In genomic region chr14:56119221-56119967, GRCh38 we compare ENCODE assay signal across 8 cellular contexts. TPM values are rescaled to one million over a fixed set of nuclear protein-coding genes. Genes with fewer than 3 reads are reported as not detected.
DNase-seq lines count a peak whose midpoint lies in the region; ATAC-seq and TF ChIP-seq lines count a peak whose summit lies in the region.

No MANE protein-coding gene starts in this region.

- DNase-seq in DND-41 (peak; percentile 48), OCI-LY7 (ENCODE audit: low spot score) (peak; percentile 15), cardiac muscle cell (ENCODE audit: low read depth in 1 of 2, low spot score in 1 of 2) (peak; percentile 55 to 69), omental fat pad (ENCODE audit: low spot score) (no peak), T1000 (lab: John Stamatoyannopoulos, UW) (no peak)
- peak; percentile 29 for DNase-seq in activated naive CD4-positive, alpha-beta T cell treated with anti-CD3 and anti-CD28 coated beads, Interleukin-2, amount 50 U/mL, for 16 hours
- DNase-seq in effector CD4-positive, alpha-beta T cell: no peak

- H3K9me2 ChIP-seq in OCI-LY7 (ENCODE audit: insufficient read depth, low read length): no peaks in the 10 kb centered on the region

- H3K79me2 ChIP-seq in DND-41 (ENCODE audit: insufficient read depth, low read length) (peaks cover 60% of the 10 kb centered on the region), OCI-LY7 (ENCODE audit: insufficient read depth, low read depth, low read length) (no peaks in the 10 kb centered on the region)

- TF ChIP-seq CTCF in DND-41 (IDR thresholded peaks at IDR 0.05; ENCODE audit: borderline replicate concordance, extremely low read depth, low read length, poor library complexity, severe bottlenecking) (no peak), OCI-LY7 (conservative IDR thresholded peaks at IDR 0.05; ENCODE audit: low read length) (no peak), cardiac muscle cell (IDR thresholded peaks at IDR 0.05; ENCODE audit: low read depth, low read length) (no peak), omental fat pad (IDR thresholded peaks at IDR 0.05) (no peak)

- H3K27ac ChIP-seq in DND-41 (ENCODE audit: low read length): peak overlapping the region; percentile 79
- no peak overlapping the region for H3K27ac ChIP-seq in OCI-LY7 (ENCODE audit: low read depth, low read length, poor library complexity, severe bottlenecking)
- H3K27ac ChIP-seq in cardiac muscle cell: no peak overlapping the region

- POLR2A ChIA-PET in OCI-LY7 (lab: Charles Lee): no interaction called here

- H3K4me2 ChIP-seq in DND-41 (ENCODE audit: insufficient read depth, low read length) (peak overlapping the region; percentile 78), OCI-LY7 (ENCODE audit: low read length) (peak overlapping the region; percentile 94)

- H3K9ac ChIP-seq in DND-41 (ENCODE audit: low read depth, low read length): peak overlapping the region; percentile 91

- CTCF ChIA-PET in OCI-LY7 (lab: Charles Lee; ENCODE audit: unreplicated experiment): no interaction called here

- intact Hi-C loops in OCI-LY7 (cut with micrococcal nuclease; ENCODE audit: unreplicated experiment): loop anchor here (2.0 kb wide), 1 partner anchor 77 kb away; no protein-coding TSS in a partner anchor

- BruUV-seq in OCI-LY7 (replicated peaks; lab: Mats Ljungman, UMichigan): no TSS peak

- peak overlapping the region; percentile 38 to 63 for H3K4me3 ChIP-seq in DND-41 (ENCODE audit: low read depth in 1 of 2, low read length in 2 of 2)
- H3K4me3 ChIP-seq in OCI-LY7 (ENCODE audit: low read depth, low read length, poor library complexity, severe bottlenecking): peak overlapping the region; percentile 85
- H3K4me3 ChIP-seq in cardiac muscle cell: peak overlapping the region; percentile 77

- ATAC-seq in DND-41 (ENCODE audit: insufficient read depth, low read depth) (peak; percentile 35), HG02678 (IDR thresholded peaks at IDR 0.05; ENCODE audit: unreplicated experiment) (peak; percentile 28), omental fat pad (ENCODE audit: low FRiP score) (peak; percentile 30)

- H3K4me1 ChIP-seq in DND-41 (ENCODE audit: insufficient read depth, low read length) (peaks cover 64% of the 10 kb centered on the region), OCI-LY7 (ENCODE audit: insufficient read depth, low read length, poor library complexity, severe bottlenecking) (peaks cover 4% of the 10 kb centered on the region), cardiac muscle cell (ENCODE audit: low read depth) (peaks cover 14% of the 10 kb centered on the region)

- H3K27me3 ChIP-seq in DND-41 (ENCODE audit: insufficient read depth, low read length, poor library complexity) (no peaks in the 10 kb centered on the region), cardiac muscle cell (peaks cover 25% of the 10 kb centered on the region)

- H3K36me3 ChIP-seq in DND-41 (ENCODE audit: insufficient read depth, low read length) (peaks cover 2% of the 10 kb centered on the region; the same call in 1 of the 2 replicates), OCI-LY7 (ENCODE audit: insufficient read depth, low read length) (no peaks in the 10 kb centered on the region), cardiac muscle cell (no peaks in the 10 kb centered on the region)

- no peaks in the 10 kb centered on the region for H3K9me3 ChIP-seq in DND-41 (ENCODE audit: insufficient read depth, low read length, severe bottlenecking)
- no peaks in the 10 kb centered on the region for H3K9me3 ChIP-seq in OCI-LY7 (ENCODE audit: low read length)
- no peaks in the 10 kb centered on the region for H3K9me3 ChIP-seq in cardiac muscle cell (ENCODE audit: low read depth)

- peak overlapping the region; percentile 36 for H2AFZ ChIP-seq in DND-41 (ENCODE audit: low read depth, low read length)
- 0 out of 2 replicates have a peak overlapping the region, but pooled peaks have one; percentile 26 for H2AFZ ChIP-seq in OCI-LY7 (ENCODE audit: low read length)

- H4K20me1 ChIP-seq in DND-41 (ENCODE audit: insufficient read depth, low read length): peaks cover 47% of the 10 kb centered on the region
- no peaks in the 10 kb centered on the region; the same call in 1 of the 2 replicates for H4K20me1 ChIP-seq in OCI-LY7 (ENCODE audit: insufficient read depth, low read length)

RNA-seq across cellular contexts. Expression of gene PELI2, which starts 1.2 kb away (rescaled TPM):
- total RNA-seq in OCI-LY7 (2014; rRNA removed; shearing (Covaris generic)): 3.2 and 3.8 TPM in 2 replicates
- total RNA-seq in OCI-LY7 (2022) (2.8 and 8.0 TPM in 2 replicates), cardiac muscle cell (3.0 and 4.9 TPM in 2 replicates), omental fat pad (10 to 100 TPM in 2 of 4 donors, 1 to 10 TPM in 2; 8.2 to 27.0 (median 10.1) TPM)
- polyA plus RNA-seq in cardiac muscle cell: 1.7 and 4.7 TPM in 2 replicates

Comparison
In these comparisons a context has a peak if more than half of its experiments do, and no peak if none do; other contexts are left out.
1. DNase-seq: peak in DND-41 (single experiment), OCI-LY7 (single experiment), activated naive CD4-positive, alpha-beta T cell treated with anti-CD3 and anti-CD28 coated beads, Interleukin-2, amount 50 U/mL, for 16 hours (single experiment) and cardiac muscle cell (2 of 2); none in omental fat pad (single experiment), T1000 (single experiment) and effector CD4-positive, alpha-beta T cell (single experiment).
2. Peak in every context shown above with its lines, with median percentiles within 50 percentile points of each other: ATAC-seq and H3K4me3 ChIP-seq.